ENCODE assay signal across 17 cellular contexts in genomic region chr21:25343774-25344545, GRCh38.
"Had no signal": no experiment of that assay in that cellular context is flagged by ENCODE, and none has a peak within 500 bp of the region (broad histone marks: within the 10 kb centered on the region; RNA-seq: fewer than 3 reads in every experiment).

No MANE protein-coding gene starts in this region.

- H3K27me3 ChIP-seq: foreskin keratinocyte, ovary, right atrium auricular region, sigmoid colon, stomach, transverse colon had no signal

- DNase-seq: effector memory CD4-positive, alpha-beta T cell; foreskin keratinocyte; kidney glomerular epithelial cell; naive thymus-derived CD4-positive, alpha-beta T cell; nephron progenitor cell; ovary; sigmoid colon; small intestine; stimulated activated CD4-positive, alpha-beta T cell treated with anti-CD3 and anti-CD28 coated beads, Interleukin-12 subunit alpha, Interleukin-12 subunit beta, amount 100 ng/mL, for 4 hours; stimulated activated naive CD4-positive, alpha-beta T cell; stomach; substantia nigra; transverse colon had no signal

- H3K36me3 ChIP-seq: ovary, right atrium auricular region, sigmoid colon, stomach, thoracic aorta, transverse colon had no signal

- FAIRE-seq: endometrium, small intestine had no signal

- H3K4me3 ChIP-seq: ovary, right atrium auricular region, sigmoid colon, stomach, thoracic aorta, transverse colon had no signal

- ATAC-seq: esophagus mucosa; foreskin keratinocyte; naive thymus-derived CD4-positive, alpha-beta T cell had no signal

- H3K27ac Mint-ChIP-seq: naive thymus-derived CD4-positive, alpha-beta T cell; nephron progenitor cell had no signal

- H3K4me3 Mint-ChIP-seq: naive thymus-derived CD4-positive, alpha-beta T cell; nephron progenitor cell had no signal

- H3K9me3 ChIP-seq: ovary, sigmoid colon, thoracic aorta, transverse colon had no signal

- H3K27ac ChIP-seq: foreskin keratinocyte, ovary, right atrium auricular region, sigmoid colon, stomach, thoracic aorta, transverse colon had no signal

- H3K4me1 Mint-ChIP-seq: naive thymus-derived CD4-positive, alpha-beta T cell; nephron progenitor cell had no signal

- H3K4me1 ChIP-seq: right atrium auricular region, sigmoid colon, stomach, transverse colon had no signal
